13 cellular contexts compared by ENCODE assay signal in genomic region chr18:48139427-48140347, GRCh38.
A peak's percentile ranks its signal among the peaks of the same experiment; 100 is the strongest.
DNase-seq lines count a peak whose midpoint lies in the region; ATAC-seq and TF ChIP-seq lines count a peak whose summit lies in the region.
"Had no signal": no experiment of that assay in that cellular context is flagged by ENCODE, and none has a peak within 500 bp of the region (broad histone marks: within the 10 kb centered on the region; RNA-seq: fewer than 3 reads in every experiment).

No MANE protein-coding gene starts in this region.

- no peaks in the 10 kb centered on the region for H3K79me2 ChIP-seq in osteoblast (ENCODE audit: insufficient read depth, low read length)
- H3K79me2 ChIP-seq: hepatocyte had no signal

- in situ Hi-C loops in Caki2 (cut with HindIII; ENCODE audit: low pct_unique_long_range_greater_than_20kb, low sequenced_read_pairs) = no loop called here

- H3K4me2 ChIP-seq in osteoblast (ENCODE audit: insufficient read depth, low read length) = no peak overlapping the region
- H3K4me2 ChIP-seq: hepatocyte had no signal

- H3K9me3 ChIP-seq in colonic mucosa (no peaks in the 10 kb centered on the region), osteoblast (ENCODE audit: low read depth, low read length) (no peaks in the 10 kb centered on the region)

- no peaks in the 10 kb centered on the region for H3K9me3 Mint-ChIP-seq in activated CD4-positive, alpha-beta T cell treated with anti-CD3 and anti-CD28 coated beads for 36 hours (ENCODE audit: low read depth)

- no peaks in the 10 kb centered on the region for H3K36me3 ChIP-seq in colonic mucosa
- H3K36me3 ChIP-seq in osteoblast (ENCODE audit: insufficient read depth, low read length) = no peaks in the 10 kb centered on the region

- peaks cover 35% of the 10 kb centered on the region for H3K27me3 Mint-ChIP-seq in activated CD4-positive, alpha-beta T cell treated with anti-CD3 and anti-CD28 coated beads for 36 hours

- H3K4me1 ChIP-seq in colonic mucosa = peaks cover 21% of the 10 kb centered on the region
- H3K4me1 ChIP-seq in osteoblast (ENCODE audit: insufficient read depth, low read length) = no peaks in the 10 kb centered on the region

- DNase-seq in Caki2 (ENCODE audit: low read depth) (peak; percentile 12), NCI-H2107 (lab: John Stamatoyannopoulos, UW) (peak; percentile 88), colonic mucosa (peak; percentile 94), osteoblast (ENCODE audit: insufficient read length, low spot score, missing footprints) (peak; percentile 68)
- no peak for DNase-seq in activated CD4-positive, alpha-beta T cell treated with anti-CD3 and anti-CD28 coated beads for 36 hours
- DNase-seq: activated T-cell treated with anti-CD3 and anti-CD28 coated beads, Interleukin-2, amount 50 U/mL, for 1 hour; AML-193; cerebellar nuclear complex; NCI-H1694 treated with DMSO at 0.1 percent for 48 hours had no signal

- peak overlapping the region in 1 of 2 donors; percentile 66 for H3K9ac ChIP-seq in colonic mucosa (ENCODE audit: low read depth in 2 of 2, low read length in 2 of 2)

- POLR2A ChIA-PET in activated CD4-positive, alpha-beta T cell treated with anti-CD3 and anti-CD28 coated beads for 36 hours (lab: Charles Lee) = no interaction called here

- H3K4me3 ChIP-seq in colonic mucosa (no peak overlapping the region), osteoblast (ENCODE audit: insufficient read depth, low read length) (no peak overlapping the region)
- H3K4me3 ChIP-seq: hepatocyte had no signal

- no peak for TF ChIP-seq CTCF in colonic mucosa (IDR thresholded peaks at IDR 0.05)
- no peak for TF ChIP-seq CTCF in osteoblast (IDR thresholded peaks at IDR 0.05; ENCODE audit: extremely low read depth, low read depth, low read length)

- intact Hi-C loops in colonic mucosa (cut with DNase I) = no loop called here
- intact Hi-C loops in activated CD4-positive, alpha-beta T cell treated with anti-CD3 and anti-CD28 coated beads for 36 hours (cut with DNase I, micrococcal nuclease) = no loop called here

- H4K20me1 ChIP-seq in osteoblast (ENCODE audit: insufficient read depth, low read length) = no peaks in the 10 kb centered on the region

- no peaks in the 10 kb centered on the region for H3K36me3 Mint-ChIP-seq in activated CD4-positive, alpha-beta T cell treated with anti-CD3 and anti-CD28 coated beads for 36 hours (ENCODE audit: low read depth)

- no peak overlapping the region for H2AFZ ChIP-seq in osteoblast (ENCODE audit: low read length)
- H2AFZ ChIP-seq: hepatocyte had no signal

- CTCF ChIA-PET in activated CD4-positive, alpha-beta T cell treated with anti-CD3 and anti-CD28 coated beads for 36 hours (lab: Charles Lee) = no interaction called here

- H3K27ac ChIP-seq in colonic mucosa (peak overlapping the region; percentile 92), osteoblast (ENCODE audit: low read depth, low read length) (no peak overlapping the region)
- H3K27ac ChIP-seq: hepatocyte had no signal

- ATAC-seq in GM21723 (IDR thresholded peaks at IDR 0.05; ENCODE audit: unreplicated experiment) (no peak), HG02759 (IDR thresholded peaks at IDR 0.05; ENCODE audit: unreplicated experiment) (no peak), GM21528 (IDR thresholded peaks at IDR 0.05; ENCODE audit: low FRiP score, unreplicated experiment) (no peak)
- no peak for ATAC-seq in activated CD4-positive, alpha-beta T cell treated with anti-CD3 and anti-CD28 coated beads for 36 hours

- H3K27me3 ChIP-seq in colonic mucosa (peaks cover 11% of the 10 kb centered on the region), osteoblast (ENCODE audit: insufficient read depth, low read length) (peaks cover 44% of the 10 kb centered on the region)

- no peak overlapping the region for H3K27ac Mint-ChIP-seq in activated CD4-positive, alpha-beta T cell treated with anti-CD3 and anti-CD28 coated beads for 36 hours

- no peak overlapping the region for H3K4me3 Mint-ChIP-seq in activated CD4-positive, alpha-beta T cell treated with anti-CD3 and anti-CD28 coated beads for 36 hours

- peaks cover 6% of the 10 kb centered on the region for H3K4me1 Mint-ChIP-seq in activated CD4-positive, alpha-beta T cell treated with anti-CD3 and anti-CD28 coated beads for 36 hours
